31 cellular contexts compared by ENCODE assay signal in the genomic region with DNA sequence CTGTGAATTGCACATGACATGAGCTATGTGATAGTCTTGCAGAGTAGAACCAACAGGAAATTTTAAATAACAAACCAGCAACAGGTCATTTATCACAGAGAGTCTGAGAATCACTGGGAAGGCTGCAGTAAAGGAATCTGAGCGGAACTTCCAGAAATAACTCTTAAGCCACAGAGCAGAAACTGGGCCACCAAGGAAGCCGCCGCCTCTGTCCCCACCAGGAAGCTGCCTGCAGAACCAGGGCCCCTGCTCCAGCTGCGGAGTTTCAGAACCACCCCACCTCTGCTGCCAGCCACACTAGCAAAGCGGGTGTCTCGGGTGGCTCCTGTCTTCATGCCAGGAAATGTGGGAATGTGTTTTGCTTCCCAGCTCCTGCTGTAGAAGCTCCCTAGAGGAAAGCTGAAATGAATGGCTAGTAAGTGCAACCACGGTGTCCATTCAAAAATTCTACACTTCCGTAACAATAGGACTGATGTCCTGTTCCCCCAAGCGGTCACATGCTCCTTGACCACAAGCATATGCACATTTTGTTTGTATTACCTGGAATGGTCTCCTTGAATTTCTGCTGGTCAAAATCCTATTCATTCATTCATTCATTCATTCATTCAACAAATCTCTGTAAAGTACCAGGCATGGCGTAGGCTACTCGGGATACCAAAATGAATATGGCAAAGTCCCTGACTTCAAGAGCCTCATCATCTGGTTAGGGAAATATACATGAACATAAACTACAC. TPM values are rescaled to one million over a fixed set of nuclear protein-coding genes. Genes with fewer than 3 reads are reported as not detected.
DNase-seq lines count a peak whose midpoint lies in the region; ATAC-seq, FAIRE-seq and TF ChIP-seq lines count a peak whose summit lies in the region.
"Had no signal": no experiment of that assay in that cellular context is flagged by ENCODE, and none has a peak within 500 bp of the region (broad histone marks: within the 10 kb centered on the region; RNA-seq: fewer than 3 reads in every experiment).

No MANE protein-coding gene starts in this region.

- no peaks in the 10 kb centered on the region for H3K36me3 Mint-ChIP-seq in type B pancreatic cell
- H3K36me3 Mint-ChIP-seq: activated CD8-positive, alpha-beta memory T cell treated with anti-CD3 and anti-CD28 coated beads, Interleukin-2, amount 10 ng/mL, durations not matched to agents 7 days and 5 days; memory B cell; stimulated activated effector memory CD8-positive, alpha-beta T cell treated with anti-CD3 and anti-CD28 coated beads, Interleukin-12 subunit alpha, Interleukin-12 subunit beta, amount 100 ng/mL, for 72 hours had no signal

- no peaks in the 10 kb centered on the region for H3K79me2 ChIP-seq in K562 (ENCODE audit: control insufficient read depth, insufficient read depth, low read length)

- TF ChIP-seq EP300 in K562 (IDR thresholded peaks at IDR 0.05; ENCODE audit: low read length), result no peak

- H2BK5ac ChIP-seq in mesenchymal stem cell (ENCODE audit: low read depth, low read length, poor library complexity, severe bottlenecking), result no peak overlapping the region

- H3K9me1 ChIP-seq in K562 (ENCODE audit: control insufficient read depth, insufficient read depth, low read length), result no peaks in the 10 kb centered on the region

- POLR2A ChIA-PET in K562 (lab: Yijun Ruan, JAX), result interaction anchor here (0.6 to 1.2 kb wide), 2 partner anchors 11 to 273 kb away, joined by 3 read pairs; no protein-coding TSS in a partner anchor

- H2AFZ ChIP-seq in K562 (ENCODE audit: low read depth, low read length) (no peak overlapping the region), mesenchymal stem cell (ENCODE audit: low read depth, low read length) (no peak overlapping the region)

- no peak overlapping the region for H3K4me2 ChIP-seq in K562 (ENCODE audit: insufficient read depth, low read length)
- peak overlapping the region; percentile 69 for H3K4me2 ChIP-seq in mesenchymal stem cell (ENCODE audit: low read length, poor library complexity, severe bottlenecking)

- H3K9me3 ChIP-seq in K562 (replicated peaks; ENCODE audit: control insufficient read depth, insufficient read depth, low read depth, low read length) (no peaks in the 10 kb centered on the region), mesenchymal stem cell (ENCODE audit: control insufficient read depth, low read length) (no peaks in the 10 kb centered on the region)
- H3K9me3 ChIP-seq: neutrophil, upper lobe of left lung had no signal

- no peaks in the 10 kb centered on the region; the same call in 1 of the 2 replicates for H4K20me1 ChIP-seq in K562 (replicated peaks; ENCODE audit: control insufficient read depth, insufficient read depth, low read length)

- no peak overlapping the region for H3K4me3 ChIP-seq in K562
- H3K4me3 ChIP-seq in mesenchymal stem cell (ENCODE audit: insufficient read depth in 1 of 2, low read depth in 1 of 2, low read length in 2 of 2), result peak overlapping the region in 1 of 2 experiments; percentile 25
- H3K4me3 ChIP-seq in coronary artery, result no peak overlapping the region
- H3K4me3 ChIP-seq: upper lobe of left lung had no signal

- peak; percentile 40 for DNase-seq in CD1c-positive myeloid dendritic cell (ENCODE audit: extremely low spot score)
- peak; percentile 61 for DNase-seq in MV-4-11 (lab: John Stamatoyannopoulos, UW)
- DNase-seq in K562 (ENCODE audit: extremely low read depth in 1 of 4, low spot score in 3 of 4), result no peak
- no peak for DNase-seq in mesenchymal stem cell
- no peak for DNase-seq in coronary artery (ENCODE audit: low spot score)
- DNase-seq in foreskin melanocyte, result no peak
- DNase-seq in type B pancreatic cell (ENCODE audit: extremely low spot score, unreplicated experiment), result no peak
- DNase-seq: activated CD4-positive, alpha-beta T cell treated with anti-CD3 and anti-CD28 coated beads, Interleukin-2, amount 50 U/mL, for 1 hour; activated CD8-positive, alpha-beta memory T cell treated with anti-CD3 and anti-CD28 coated beads, Interleukin-2, amount 10 ng/mL, durations not matched to agents 7 days and 5 days; activated naive CD4-positive, alpha-beta T cell; activated T-cell treated with anti-CD3 and anti-CD28 coated beads, Interleukin-2, amount 50 U/mL, for 48 hours; effector CD8-positive, alpha-beta T cell; KG1; MM.1S; NCI-H146; NCI-H2107; NCI-H446; OCI-M1; stimulated activated CD4-positive, alpha-beta T cell treated with anti-CD3 and anti-CD28 coated beads, Interleukin-12 subunit alpha, Interleukin-12 subunit beta, amount 100 ng/mL, for 4 hours; stimulated activated CD4-positive, alpha-beta T cell treated with anti-CD3 and anti-CD28 coated beads, Interleukin-4, amount 100 ng/mL, for 24 hours; upper lobe of left lung; WERI-Rb-1 had no signal

- no peaks in the 10 kb centered on the region for H3K9me3 Mint-ChIP-seq in type B pancreatic cell
- H3K9me3 Mint-ChIP-seq: memory B cell; stimulated activated effector memory CD8-positive, alpha-beta T cell treated with anti-CD3 and anti-CD28 coated beads, Interleukin-12 subunit alpha, Interleukin-12 subunit beta, amount 100 ng/mL, for 72 hours; T-helper 2 cell treated with Interferon-gamma antibody and Interleukin-4, amounts not matched to agents 5 μg/mL and 100 μg/mL, for 36 hours had no signal

- H3K36me3 ChIP-seq in K562 (ENCODE audit: control insufficient read depth, insufficient read depth, low read length) (no peaks in the 10 kb centered on the region), mesenchymal stem cell (ENCODE audit: control insufficient read depth in 1 of 2, insufficient read depth in 2 of 2, low read depth in 1 of 2, low read length in 2 of 2) (no peaks in the 10 kb centered on the region)
- H3K36me3 ChIP-seq: neutrophil, upper lobe of left lung, WERI-Rb-1 had no signal

- peaks cover 24% of the 10 kb centered on the region for H3K4me1 Mint-ChIP-seq in type B pancreatic cell (ENCODE audit: unreplicated experiment)
- H3K4me1 Mint-ChIP-seq: memory B cell had no signal

- no peaks in the 10 kb centered on the region for H3K79me1 ChIP-seq in mesenchymal stem cell (replicated peaks; ENCODE audit: low read length, poor library complexity, severe bottlenecking)

- no peak overlapping the region for H2BK15ac ChIP-seq in mesenchymal stem cell (ENCODE audit: low read depth, poor library complexity, severe bottlenecking)

- FAIRE-seq in K562 (lab: Jason Lieb, UNC), result no peak
- FAIRE-seq: keratinocyte had no signal

- no peak overlapping the region for H4K8ac ChIP-seq in mesenchymal stem cell (ENCODE audit: low read length)

- H3K9ac ChIP-seq in K562 (ENCODE audit: insufficient read depth in 1 of 2, low read depth in 2 of 2, low read length in 2 of 2) (no peak overlapping the region), mesenchymal stem cell (ENCODE audit: low read length) (no peak overlapping the region)

- CTCF ChIA-PET in K562 (lab: Yijun Ruan, JAX; ENCODE audit: low intra/inter-chr PET ratio), result no interaction called here

- H3K4ac ChIP-seq in mesenchymal stem cell (ENCODE audit: low read depth in 1 of 2, low read length in 2 of 2), result no peak overlapping the region

- TF ChIP-seq RAD21 in K562 (CRISPR knock-in tag; conservative IDR thresholded peaks at IDR 0.05 in 1 of 2, IDR thresholded peaks at IDR 0.05 in 1 of 2), result no peak

- no peak overlapping the region for H3K23ac ChIP-seq in mesenchymal stem cell (ENCODE audit: low read length in 2 of 2)

- H3K14ac ChIP-seq in mesenchymal stem cell (ENCODE audit: low read length in 2 of 2), result no peak overlapping the region

- TF ChIP-seq POLR2A in K562 (conservative IDR thresholded peaks at IDR 0.05), result no peak

- no peak overlapping the region for H3K27ac ChIP-seq in K562 (ENCODE audit: extremely low read depth, low read depth, low read length)
- peak overlapping the region; percentile 54 for H3K27ac ChIP-seq in mesenchymal stem cell (ENCODE audit: low read length, poor library complexity, severe bottlenecking)
- H3K27ac ChIP-seq in coronary artery, result no peak overlapping the region
- H3K27ac ChIP-seq: C4-2B, neutrophil, WERI-Rb-1 had no signal

- BruUV-seq in K562 (replicated peaks; lab: Mats Ljungman, UMichigan), result no TSS peak

- no peak overlapping the region for H3K27ac Mint-ChIP-seq in type B pancreatic cell
- H3K27ac Mint-ChIP-seq: activated CD8-positive, alpha-beta memory T cell treated with anti-CD3 and anti-CD28 coated beads, Interleukin-2, amount 10 ng/mL, durations not matched to agents 7 days and 5 days; memory B cell; progenitor cell of endocrine pancreas; stimulated activated effector memory CD8-positive, alpha-beta T cell treated with anti-CD3 and anti-CD28 coated beads, Interleukin-12 subunit alpha, Interleukin-12 subunit beta, amount 100 ng/mL, for 72 hours had no signal

- H3K18ac ChIP-seq in mesenchymal stem cell (ENCODE audit: low read depth in 1 of 2, low read length in 2 of 2), result no peak overlapping the region

- H3K27me3 ChIP-seq in K562 (ENCODE audit: control insufficient read depth in 2 of 2, insufficient read depth in 2 of 2, low read length in 2 of 2) (peaks cover 3 to 9% of the 10 kb centered on the region in 2 experiments; a peak in 1 of 5 replicates), mesenchymal stem cell (ENCODE audit: control insufficient read depth in 1 of 2, insufficient read depth in 1 of 2, low read length in 2 of 2) (no peaks in the 10 kb centered on the region)
- H3K27me3 ChIP-seq: upper lobe of left lung had no signal

- no peaks in the 10 kb centered on the region for H3K4me1 ChIP-seq in K562 (replicated peaks in 1 of 2; ENCODE audit: control insufficient read depth in 2 of 2, insufficient read depth in 2 of 2, low read length in 2 of 2)
- peaks cover 25% of the 10 kb centered on the region for H3K4me1 ChIP-seq in mesenchymal stem cell (ENCODE audit: control insufficient read depth, insufficient read depth, low read depth, low read length)

- in situ Hi-C loops in K562 (cut with MboI), result no loop called here

- H2BK120ac ChIP-seq in mesenchymal stem cell (ENCODE audit: low read depth, low read length), result peak overlapping the region; percentile 11

- TF ChIP-seq CTCF in K562 (IDR thresholded peaks at IDR 0.05 in 2 of 3, conservative IDR thresholded peaks at IDR 0.05 in 1 of 3; ENCODE audit: insufficient read depth in 2 of 3, low read depth in 1 of 3, low read length in 3 of 3), result no peak
- no peak for TF ChIP-seq CTCF in coronary artery (IDR thresholded peaks at IDR 0.05)
- no peak for TF ChIP-seq CTCF in type B pancreatic cell (conservative IDR thresholded peaks at IDR 0.05)

- intact Hi-C loops in K562 (cut with micrococcal nuclease), result no loop called here

- H3K4me3 Mint-ChIP-seq in type B pancreatic cell, result no peak overlapping the region
- H3K4me3 Mint-ChIP-seq: activated CD8-positive, alpha-beta memory T cell treated with anti-CD3 and anti-CD28 coated beads, Interleukin-2, amount 10 ng/mL, durations not matched to agents 7 days and 5 days; memory B cell; stimulated activated effector memory CD8-positive, alpha-beta T cell treated with anti-CD3 and anti-CD28 coated beads, Interleukin-12 subunit alpha, Interleukin-12 subunit beta, amount 100 ng/mL, for 72 hours; T-helper 2 cell treated with Interferon-gamma antibody and Interleukin-4, amounts not matched to agents 5 μg/mL and 100 μg/mL, for 36 hours had no signal

- H4K91ac ChIP-seq in mesenchymal stem cell (ENCODE audit: low read length), result no peak overlapping the region

- ATAC-seq in K562 (no peak), HG03045 (IDR thresholded peaks at IDR 0.05; ENCODE audit: unreplicated experiment) (no peak)
- ATAC-seq: activated CD8-positive, alpha-beta memory T cell treated with anti-CD3 and anti-CD28 coated beads, Interleukin-2, amount 10 ng/mL, durations not matched to agents 7 days and 5 days; sciatic nerve; stimulated activated effector memory CD8-positive, alpha-beta T cell treated with anti-CD3 and anti-CD28 coated beads, Interleukin-12 subunit alpha, Interleukin-12 subunit beta, amount 100 ng/mL, for 72 hours had no signal

- no peaks in the 10 kb centered on the region for H3K27me3 Mint-ChIP-seq in type B pancreatic cell
- H3K27me3 Mint-ChIP-seq: memory B cell had no signal

- H2AK5ac ChIP-seq in mesenchymal stem cell (ENCODE audit: low read length, severe bottlenecking), result peak overlapping the region; percentile 81

- 39% methylated on average over 9 of the region's 11 CpGs for WGBS in K562 (ENCODE audit: insufficient coverage, low coverage, missing lambda C conversion rate)
- WGBS in mesenchymal stem cell, result 51% methylated on average over 10 of the region's 11 CpGs

- H2BK12ac ChIP-seq in mesenchymal stem cell (ENCODE audit: low read length in 2 of 2), result no peak overlapping the region

RNA-seq across cellular contexts. Expression of a gene that starts 7.7 kb away (rescaled TPM):
- 1.7 and 2.8 TPM in 2 replicates for total RNA-seq in K562 (2011; cell fraction: chromatin; rRNA removed; ENCODE audit: low replicate concordance)
- 2.4 and 2.8 TPM in 2 replicates for total RNA-seq in K562 (2011; cell fraction: nucleolus; rRNA removed)
- 2.9 and 4.4 TPM in 2 replicates for total RNA-seq in K562 (2011; cell fraction: nucleoplasm; rRNA removed)
- total RNA-seq in K562 (2014; rRNA removed) (0.64 and 1.4 TPM in 2 replicates), K562 (2014; rRNA removed; fragmentation: Illumina TruSeq; extraction: Trizol) (0.76 and 0.80 TPM in 2 replicates), K562 (2015; rRNA removed; fragmentation: Illumina TruSeq; extraction: Trizol) (0.58 and 0.75 TPM in 2 replicates), K562 (2021) (2.1 and 2.2 TPM in 2 replicates), type B pancreatic cell (ENCODE audit: low replicate concordance) (29.5 and 39.2 TPM in 2 replicates)
- polyA plus RNA-seq in K562 (2011; rRNA removed) (0.65 and 0.77 TPM in 2 replicates), K562 (2014; fragmentation: Illumina TruSeq; extraction: Trizol) (0.48 and 0.54 TPM in 2 replicates), K562 (2014; fragmentation: Nextera tagmentation; extraction: Ambion mirVana) (under 1 TPM; 0.04 to 0.11 TPM), K562 (2014; rRNA removed) (0.45 and 1.3 TPM in 2 replicates)
- 0.65 and 1.1 TPM in 2 replicates for polyA plus RNA-seq in K562 (2011; cell fraction: cytosol; rRNA removed)
- 0.66 and 1.5 TPM in 2 replicates for polyA plus RNA-seq in K562 (2011; cell fraction: nucleus; rRNA removed)
- 0.74 and 1.3 TPM in 2 replicates for polyA plus RNA-seq in K562 (2012)
- polyA minus RNA-seq in K562 (2011; rRNA and poly(A)+ RNA removed), result 1.0 and 1.2 TPM in 2 replicates
- polyA minus RNA-seq in K562 (2011; cell fraction: cytosol; rRNA and poly(A)+ RNA removed), result 1.2 and 1.8 TPM in 2 replicates
- polyA minus RNA-seq in K562 (2011; cell fraction: nucleus; rRNA and poly(A)+ RNA removed), result 1.2 and 1.8 TPM in 2 replicates
- polyA plus RNA-seq in mesenchymal stem cell (2013, experiment 1 of 2), result 33.8 TPM
- polyA plus RNA-seq in mesenchymal stem cell (2013, experiment 2 of 2), result 33.2 TPM

RNA-seq across cellular contexts. Expression of a gene that starts 38.6 kb away (rescaled TPM):
- 15.2 and 20.2 TPM in 2 replicates for total RNA-seq in K562 (2011; cell fraction: chromatin; rRNA removed; ENCODE audit: low replicate concordance)
- 14.1 and 16.3 TPM in 2 replicates for total RNA-seq in K562 (2011; cell fraction: nucleolus; rRNA removed)
- 16.9 and 18.6 TPM in 2 replicates for total RNA-seq in K562 (2011; cell fraction: nucleoplasm; rRNA removed)
- 22.1 and 23.3 TPM in 2 replicates for total RNA-seq in K562 (2014; rRNA removed)
- total RNA-seq in K562 (2014; rRNA removed; fragmentation: Illumina TruSeq; extraction: Trizol), result 11.2 and 13.0 TPM in 2 replicates
- 12.2 and 13.0 TPM in 2 replicates for total RNA-seq in K562 (2015; rRNA removed; fragmentation: Illumina TruSeq; extraction: Trizol)
- 22.5 and 23.4 TPM in 2 replicates for total RNA-seq in K562 (2021)
- polyA plus RNA-seq in K562 (2011; rRNA removed), result 12.2 and 15.2 TPM in 2 replicates
- polyA plus RNA-seq in K562 (2011; cell fraction: cytosol; rRNA removed), result 10.2 and 11.2 TPM in 2 replicates
- polyA plus RNA-seq in K562 (2011; cell fraction: nucleus; rRNA removed), result 5.8 and 6.8 TPM in 2 replicates
- 11.7 and 15.8 TPM in 2 replicates for polyA plus RNA-seq in K562 (2012)
- 19.6 and 24.0 TPM in 2 replicates for polyA plus RNA-seq in K562 (2014; fragmentation: Illumina TruSeq; extraction: Trizol)
- polyA plus RNA-seq in K562 (2014; fragmentation: Nextera tagmentation; extraction: Ambion mirVana), result 1 to 10 TPM; 2.3 to 3.5 TPM
- 26.1 and 33.4 TPM in 2 replicates for polyA plus RNA-seq in K562 (2014; rRNA removed)
- polyA minus RNA-seq in K562 (2011; rRNA and poly(A)+ RNA removed), result 18.8 and 21.9 TPM in 2 replicates
- polyA minus RNA-seq in K562 (2011; cell fraction: cytosol; rRNA and poly(A)+ RNA removed), result 3.1 and 9.2 TPM in 2 replicates
- polyA minus RNA-seq in K562 (2011; cell fraction: nucleus; rRNA and poly(A)+ RNA removed), result 7.8 and 10.3 TPM in 2 replicates
- 8.4 TPM for polyA plus RNA-seq in mesenchymal stem cell (2013, experiment 1 of 2)
- polyA plus RNA-seq in mesenchymal stem cell (2013, experiment 2 of 2), result 8.5 TPM
- total RNA-seq in type B pancreatic cell (ENCODE audit: low replicate concordance), result 18.2 and 21.7 TPM in 2 replicates

Comparison
In these comparisons a context has a peak if more than half of its experiments do, and no peak if none do; other contexts are left out.
1. DNase-seq: peak in CD1c-positive myeloid dendritic cell (single experiment) and MV-4-11 (single experiment); none in K562 (0 of 4), mesenchymal stem cell (single experiment), coronary artery (single experiment), foreskin melanocyte (single experiment) and type B pancreatic cell (single experiment).